ENCODE assay signal across 2 cellular contexts in the genomic region with DNA sequence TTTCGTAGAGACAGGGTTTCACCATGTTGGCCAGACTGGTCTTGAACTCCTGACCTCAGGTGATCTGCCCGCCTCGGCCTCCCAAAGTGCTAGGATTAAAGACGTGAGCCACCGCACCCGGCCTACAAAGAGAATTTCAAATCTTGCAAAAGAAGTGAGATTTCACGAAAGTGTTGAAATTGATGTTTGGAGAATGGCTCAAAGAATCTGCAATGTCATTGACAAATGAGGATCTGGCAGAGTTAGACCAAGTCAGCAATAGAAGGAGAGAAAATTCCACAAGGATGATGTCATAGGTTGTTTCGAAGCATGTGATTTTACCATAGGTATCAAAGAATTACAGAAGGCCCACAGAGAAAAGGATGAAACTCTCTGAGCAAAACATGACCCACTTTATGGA.
TF ChIP-seq lines count a peak whose summit lies in the region.

No MANE protein-coding gene starts in this region.

TF ChIP-seq in A549, 52 proteins besides CTCF, POLR2A, EP300 and RAD21 (continued from another document):
- TF ChIP-seq, protein P1, sequence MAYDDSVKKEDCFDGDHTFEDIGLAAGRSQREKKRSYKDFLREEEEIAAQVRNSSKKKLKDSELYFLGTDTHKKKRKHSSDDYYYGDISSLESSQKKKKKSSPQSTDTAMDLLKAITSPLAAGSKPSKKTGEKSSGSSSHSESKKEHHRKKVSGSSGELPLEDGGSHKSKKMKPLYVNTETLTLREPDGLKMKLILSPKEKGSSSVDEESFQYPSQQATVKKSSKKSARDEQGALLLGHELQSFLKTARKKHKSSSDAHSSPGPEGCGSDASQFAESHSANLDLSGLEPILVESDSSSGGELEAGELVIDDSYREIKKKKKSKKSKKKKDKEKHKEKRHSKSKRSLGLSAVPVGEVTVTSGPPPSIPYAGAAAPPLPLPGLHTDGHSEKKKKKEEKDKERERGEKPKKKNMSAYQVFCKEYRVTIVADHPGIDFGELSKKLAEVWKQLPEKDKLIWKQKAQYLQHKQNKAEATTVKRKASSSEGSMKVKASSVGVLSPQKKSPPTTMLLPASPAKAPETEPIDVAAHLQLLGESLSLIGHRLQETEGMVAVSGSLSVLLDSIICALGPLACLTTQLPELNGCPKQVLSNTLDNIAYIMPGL (CRISPR knock-in tag; IDR thresholded peaks at IDR 0.05; ENCODE audit: borderline replicate concordance) = no peak
- TF ChIP-seq CHD2 (IDR thresholded peaks at IDR 0.05; ENCODE audit: low read length, partially characterized antibody) (no peak), HOXB13 (CRISPR knock-in tag; IDR thresholded peaks at IDR 0.05; ENCODE audit: low read depth) (no peak), SMC3 (IDR thresholded peaks at IDR 0.05) (no peak; the same call in 2 of the 3 replicates), EHMT2 (IDR thresholded peaks at IDR 0.05; ENCODE audit: low read depth) (no peak), MAZ (IDR thresholded peaks at IDR 0.05; ENCODE audit: borderline replicate concordance, low read depth, low read length) (no peak), ESRRA (IDR thresholded peaks at IDR 0.05; ENCODE audit: borderline replicate concordance, low read length) (no peak), BHLHE40 (IDR thresholded peaks at IDR 0.05; ENCODE audit: low read depth, low read length) (no peak), CBX8 (IDR thresholded peaks at IDR 0.05) (no peak), HEYL (CRISPR knock-in tag; IDR thresholded peaks at IDR 0.05) (no peak)
- TF ChIP-seq, protein P2, sequence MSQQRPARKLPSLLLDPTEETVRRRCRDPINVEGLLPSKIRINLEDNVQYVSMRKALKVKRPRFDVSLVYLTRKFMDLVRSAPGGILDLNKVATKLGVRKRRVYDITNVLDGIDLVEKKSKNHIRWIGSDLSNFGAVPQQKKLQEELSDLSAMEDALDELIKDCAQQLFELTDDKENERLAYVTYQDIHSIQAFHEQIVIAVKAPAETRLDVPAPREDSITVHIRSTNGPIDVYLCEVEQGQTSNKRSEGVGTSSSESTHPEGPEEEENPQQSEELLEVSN (IDR thresholded peaks at IDR 0.05; ENCODE audit: borderline replicate concordance, low read depth) = no peak
- TF ChIP-seq, protein P3, sequence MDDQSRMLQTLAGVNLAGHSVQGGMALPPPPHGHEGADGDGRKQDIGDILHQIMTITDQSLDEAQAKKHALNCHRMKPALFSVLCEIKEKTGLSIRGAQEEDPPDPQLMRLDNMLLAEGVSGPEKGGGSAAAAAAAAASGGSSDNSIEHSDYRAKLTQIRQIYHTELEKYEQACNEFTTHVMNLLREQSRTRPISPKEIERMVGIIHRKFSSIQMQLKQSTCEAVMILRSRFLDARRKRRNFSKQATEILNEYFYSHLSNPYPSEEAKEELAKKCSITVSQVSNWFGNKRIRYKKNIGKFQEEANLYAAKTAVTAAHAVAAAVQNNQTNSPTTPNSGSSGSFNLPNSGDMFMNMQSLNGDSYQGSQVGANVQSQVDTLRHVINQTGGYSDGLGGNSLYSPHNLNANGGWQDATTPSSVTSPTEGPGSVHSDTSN (IDR thresholded peaks at IDR 0.05) = no peak

TF ChIP-seq in HepG2, 621 proteins besides CTCF, POLR2A, EP300 and RAD21 (continued from another document):
- TF ChIP-seq, protein P4, sequence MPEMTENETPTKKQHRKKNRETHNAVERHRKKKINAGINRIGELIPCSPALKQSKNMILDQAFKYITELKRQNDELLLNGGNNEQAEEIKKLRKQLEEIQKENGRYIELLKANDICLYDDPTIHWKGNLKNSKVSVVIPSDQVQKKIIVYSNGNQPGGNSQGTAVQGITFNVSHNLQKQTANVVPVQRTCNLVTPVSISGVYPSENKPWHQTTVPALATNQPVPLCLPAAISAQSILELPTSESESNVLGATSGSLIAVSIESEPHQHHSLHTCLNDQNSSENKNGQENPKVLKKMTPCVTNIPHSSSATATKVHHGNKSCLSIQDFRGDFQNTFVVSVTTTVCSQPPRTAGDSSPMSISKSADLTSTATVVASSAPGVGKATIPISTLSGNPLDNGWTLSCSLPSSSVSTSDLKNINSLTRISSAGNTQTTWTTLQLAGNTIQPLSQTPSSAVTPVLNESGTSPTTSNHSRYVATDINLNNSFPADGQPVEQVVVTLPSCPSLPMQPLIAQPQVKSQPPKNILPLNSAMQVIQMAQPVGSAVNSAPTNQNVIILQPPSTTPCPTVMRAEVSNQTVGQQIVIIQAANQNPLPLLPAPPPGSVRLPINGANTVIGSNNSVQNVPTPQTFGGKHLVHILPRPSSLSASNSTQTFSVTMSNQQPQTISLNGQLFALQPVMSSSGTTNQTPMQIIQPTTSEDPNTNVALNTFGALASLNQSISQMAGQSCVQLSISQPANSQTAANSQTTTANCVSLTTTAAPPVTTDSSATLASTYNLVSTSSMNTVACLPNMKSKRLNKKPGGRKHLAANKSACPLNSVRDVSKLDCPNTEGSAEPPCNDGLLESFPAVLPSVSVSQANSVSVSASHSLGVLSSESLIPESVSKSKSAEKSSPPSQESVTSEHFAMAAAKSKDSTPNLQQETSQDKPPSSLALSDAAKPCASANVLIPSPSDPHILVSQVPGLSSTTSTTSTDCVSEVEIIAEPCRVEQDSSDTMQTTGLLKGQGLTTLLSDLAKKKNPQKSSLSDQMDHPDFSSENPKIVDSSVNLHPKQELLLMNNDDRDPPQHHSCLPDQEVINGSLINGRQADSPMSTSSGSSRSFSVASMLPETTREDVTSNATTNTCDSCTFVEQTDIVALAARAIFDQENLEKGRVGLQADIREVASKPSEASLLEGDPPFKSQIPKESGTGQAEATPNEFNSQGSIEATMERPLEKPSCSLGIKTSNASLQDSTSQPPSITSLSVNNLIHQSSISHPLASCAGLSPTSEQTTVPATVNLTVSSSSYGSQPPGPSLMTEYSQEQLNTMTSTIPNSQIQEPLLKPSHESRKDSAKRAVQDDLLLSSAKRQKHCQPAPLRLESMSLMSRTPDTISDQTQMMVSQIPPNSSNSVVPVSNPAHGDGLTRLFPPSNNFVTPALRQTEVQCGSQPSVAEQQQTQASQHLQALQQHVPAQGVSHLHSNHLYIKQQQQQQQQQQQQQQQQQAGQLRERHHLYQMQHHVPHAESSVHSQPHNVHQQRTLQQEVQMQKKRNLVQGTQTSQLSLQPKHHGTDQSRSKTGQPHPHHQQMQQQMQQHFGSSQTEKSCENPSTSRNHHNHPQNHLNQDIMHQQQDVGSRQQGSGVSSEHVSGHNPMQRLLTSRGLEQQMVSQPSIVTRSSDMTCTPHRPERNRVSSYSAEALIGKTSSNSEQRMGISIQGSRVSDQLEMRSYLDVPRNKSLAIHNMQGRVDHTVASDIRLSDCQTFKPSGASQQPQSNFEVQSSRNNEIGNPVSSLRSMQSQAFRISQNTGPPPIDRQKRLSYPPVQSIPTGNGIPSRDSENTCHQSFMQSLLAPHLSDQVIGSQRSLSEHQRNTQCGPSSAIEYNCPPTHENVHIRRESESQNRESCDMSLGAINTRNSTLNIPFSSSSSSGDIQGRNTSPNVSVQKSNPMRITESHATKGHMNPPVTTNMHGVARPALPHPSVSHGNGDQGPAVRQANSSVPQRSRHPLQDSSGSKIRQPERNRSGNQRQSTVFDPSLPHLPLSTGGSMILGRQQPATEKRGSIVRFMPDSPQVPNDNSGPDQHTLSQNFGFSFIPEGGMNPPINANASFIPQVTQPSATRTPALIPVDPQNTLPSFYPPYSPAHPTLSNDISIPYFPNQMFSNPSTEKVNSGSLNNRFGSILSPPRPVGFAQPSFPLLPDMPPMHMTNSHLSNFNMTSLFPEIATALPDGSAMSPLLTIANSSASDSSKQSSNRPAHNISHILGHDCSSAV (CRISPR knock-in tag; IDR thresholded peaks at IDR 0.05; ENCODE audit: borderline replicate concordance) = no peak
- TF ChIP-seq, protein P5, sequence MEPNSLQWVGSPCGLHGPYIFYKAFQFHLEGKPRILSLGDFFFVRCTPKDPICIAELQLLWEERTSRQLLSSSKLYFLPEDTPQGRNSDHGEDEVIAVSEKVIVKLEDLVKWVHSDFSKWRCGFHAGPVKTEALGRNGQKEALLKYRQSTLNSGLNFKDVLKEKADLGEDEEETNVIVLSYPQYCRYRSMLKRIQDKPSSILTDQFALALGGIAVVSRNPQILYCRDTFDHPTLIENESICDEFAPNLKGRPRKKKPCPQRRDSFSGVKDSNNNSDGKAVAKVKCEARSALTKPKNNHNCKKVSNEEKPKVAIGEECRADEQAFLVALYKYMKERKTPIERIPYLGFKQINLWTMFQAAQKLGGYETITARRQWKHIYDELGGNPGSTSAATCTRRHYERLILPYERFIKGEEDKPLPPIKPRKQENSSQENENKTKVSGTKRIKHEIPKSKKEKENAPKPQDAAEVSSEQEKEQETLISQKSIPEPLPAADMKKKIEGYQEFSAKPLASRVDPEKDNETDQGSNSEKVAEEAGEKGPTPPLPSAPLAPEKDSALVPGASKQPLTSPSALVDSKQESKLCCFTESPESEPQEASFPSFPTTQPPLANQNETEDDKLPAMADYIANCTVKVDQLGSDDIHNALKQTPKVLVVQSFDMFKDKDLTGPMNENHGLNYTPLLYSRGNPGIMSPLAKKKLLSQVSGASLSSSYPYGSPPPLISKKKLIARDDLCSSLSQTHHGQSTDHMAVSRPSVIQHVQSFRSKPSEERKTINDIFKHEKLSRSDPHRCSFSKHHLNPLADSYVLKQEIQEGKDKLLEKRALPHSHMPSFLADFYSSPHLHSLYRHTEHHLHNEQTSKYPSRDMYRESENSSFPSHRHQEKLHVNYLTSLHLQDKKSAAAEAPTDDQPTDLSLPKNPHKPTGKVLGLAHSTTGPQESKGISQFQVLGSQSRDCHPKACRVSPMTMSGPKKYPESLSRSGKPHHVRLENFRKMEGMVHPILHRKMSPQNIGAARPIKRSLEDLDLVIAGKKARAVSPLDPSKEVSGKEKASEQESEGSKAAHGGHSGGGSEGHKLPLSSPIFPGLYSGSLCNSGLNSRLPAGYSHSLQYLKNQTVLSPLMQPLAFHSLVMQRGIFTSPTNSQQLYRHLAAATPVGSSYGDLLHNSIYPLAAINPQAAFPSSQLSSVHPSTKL (CRISPR knock-in tag; IDR thresholded peaks at IDR 0.05) = peak; percentile 68
- 0 out of 2 replicates have a peak, but pooled peaks have one; percentile 13 for TF ChIP-seq GABPB1 (CRISPR knock-in tag; IDR thresholded peaks at IDR 0.05)
- TF ChIP-seq SPEN (CRISPR knock-in tag; IDR thresholded peaks at IDR 0.05; ENCODE audit: low read depth) = no peak
- no peak for TF ChIP-seq ATF1 (CRISPR knock-in tag; IDR thresholded peaks at IDR 0.05)
- TF ChIP-seq MAFK (conservative IDR thresholded peaks at IDR 0.05 in 1 of 2, IDR thresholded peaks at IDR 0.05 in 1 of 2; ENCODE audit: low read length in 2 of 2) = peak; percentile 66 to 78
- no peak for TF ChIP-seq ZNF7 (CRISPR knock-in tag; IDR thresholded peaks at IDR 0.05)
- TF ChIP-seq JUND (CRISPR knock-in tag; IDR thresholded peaks at IDR 0.05) = peak; percentile 35; the same call in 1 of the 2 replicates
- peak; percentile 71 for TF ChIP-seq RARA (CRISPR knock-in tag; IDR thresholded peaks at IDR 0.05)
- peak; percentile 33; the same call in 1 of the 2 replicates for TF ChIP-seq NR2C2 (CRISPR knock-in tag; IDR thresholded peaks at IDR 0.05; ENCODE audit: borderline replicate concordance)
- TF ChIP-seq, protein P6, sequence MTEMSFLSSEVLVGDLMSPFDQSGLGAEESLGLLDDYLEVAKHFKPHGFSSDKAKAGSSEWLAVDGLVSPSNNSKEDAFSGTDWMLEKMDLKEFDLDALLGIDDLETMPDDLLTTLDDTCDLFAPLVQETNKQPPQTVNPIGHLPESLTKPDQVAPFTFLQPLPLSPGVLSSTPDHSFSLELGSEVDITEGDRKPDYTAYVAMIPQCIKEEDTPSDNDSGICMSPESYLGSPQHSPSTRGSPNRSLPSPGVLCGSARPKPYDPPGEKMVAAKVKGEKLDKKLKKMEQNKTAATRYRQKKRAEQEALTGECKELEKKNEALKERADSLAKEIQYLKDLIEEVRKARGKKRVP (CRISPR knock-in tag; IDR thresholded peaks at IDR 0.05) = 0 out of 4 replicates have a peak, but pooled peaks of 1 of the 2 experiments have one; percentile 19
- peak; percentile 51; the same call in 1 of the 2 replicates for TF ChIP-seq GATAD2A (CRISPR knock-in tag; IDR thresholded peaks at IDR 0.05)
- TF ChIP-seq ZSCAN12 (CRISPR knock-in tag; IDR thresholded peaks at IDR 0.05) = no peak
